ENCODE assay signal across 14 cellular contexts in the genomic region with DNA sequence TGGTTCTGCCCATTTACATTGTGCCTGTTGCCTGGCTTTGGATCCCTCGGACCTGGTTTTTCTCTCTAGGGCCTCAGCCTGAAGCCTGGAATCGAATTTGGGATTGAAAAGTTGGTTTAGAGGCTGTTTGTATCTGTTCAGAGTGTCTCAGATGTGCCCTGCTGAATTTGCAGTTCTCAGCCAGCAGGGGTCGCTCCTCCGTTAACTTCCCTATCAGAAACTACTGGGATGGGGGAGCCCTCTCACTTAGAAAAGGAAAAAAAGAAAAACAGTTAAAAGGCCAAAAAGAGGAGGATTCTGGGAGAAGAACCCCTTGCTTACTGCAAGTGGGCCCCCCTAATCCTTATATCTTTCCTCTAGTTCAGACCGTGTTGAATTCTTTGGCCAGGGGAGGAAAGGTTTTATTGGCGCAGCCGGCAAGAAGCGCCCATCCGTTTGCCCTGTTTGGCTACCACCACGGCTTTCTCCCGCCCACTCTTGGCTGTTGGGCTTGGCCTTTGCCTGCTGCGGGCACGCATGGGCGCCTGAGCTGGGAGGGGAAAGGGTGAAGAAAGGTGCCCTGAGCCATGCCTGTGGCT. TPM values are rescaled to one million over a fixed set of nuclear protein-coding genes. Genes with fewer than 3 reads are reported as not detected.
DNase-seq lines count a peak whose midpoint lies in the region; ATAC-seq and TF ChIP-seq lines count a peak whose summit lies in the region.
"Had no signal": no experiment of that assay in that cellular context is flagged by ENCODE, and none has a peak within 500 bp of the region (broad histone marks: within the 10 kb centered on the region; RNA-seq: fewer than 3 reads in every experiment).

No MANE protein-coding gene starts in this region.

- peaks cover 25% of the 10 kb centered on the region for H3K4me1 Mint-ChIP-seq in mesothelial cell of epicardium
- peaks cover 0 to 6% (median 5%) of the 10 kb centered on the region in 3 donors for H3K4me1 Mint-ChIP-seq in CD8-positive, alpha-beta memory T cell
- peaks cover 0 to 6% of the 10 kb centered on the region in 2 donors for H3K4me1 Mint-ChIP-seq in immature natural killer cell

- POLR2A ChIA-PET in CD8-positive, alpha-beta memory T cell (lab: Charles Lee), result no interaction called here

- no peaks in the 10 kb centered on the region for H3K36me3 ChIP-seq in CD8-positive, alpha-beta memory T cell (ENCODE audit: insufficient read depth, low read length)
- H3K36me3 ChIP-seq: colonic mucosa, HAP-1 had no signal

- H3K4me3 Mint-ChIP-seq in mesothelial cell of epicardium (no peak overlapping the region), immature natural killer cell (no peak overlapping the region)
- H3K4me3 Mint-ChIP-seq in CD8-positive, alpha-beta memory T cell, result no peak overlapping the region

- DNase-seq in HFF-Myc (ENCODE audit: extremely low read depth, low read depth) (no peak), astrocyte of the spinal cord (ENCODE audit: low read depth, low spot score) (no peak), mesothelial cell of epicardium (ENCODE audit: low spot score in 2 of 2, unreplicated experiment in 2 of 2) (no peak), immature natural killer cell (no peak), NCI-H69 (lab: John Stamatoyannopoulos, UW) (no peak)
- DNase-seq in CD8-positive, alpha-beta memory T cell, result no peak
- DNase-seq: colonic mucosa, EL, hippocampal formation, NCI-H774 had no signal

- H3K9me3 Mint-ChIP-seq in mesothelial cell of epicardium, result peaks cover 4% of the 10 kb centered on the region
- peaks cover 1 to 5% (median 4%) of the 10 kb centered on the region in 5 donors for H3K9me3 Mint-ChIP-seq in CD8-positive, alpha-beta memory T cell
- H3K9me3 Mint-ChIP-seq in immature natural killer cell, result peaks cover 0 to 9% (median 0%) of the 10 kb centered on the region in 6 donors

- ATAC-seq in GM19455 (IDR thresholded peaks at IDR 0.05; ENCODE audit: unreplicated experiment), result no peak

- no peak overlapping the region for H3K27ac Mint-ChIP-seq in mesothelial cell of epicardium
- H3K27ac Mint-ChIP-seq in CD8-positive, alpha-beta memory T cell, result no peak overlapping the region
- peak overlapping the region in 1 of 6 donors; percentile 53 for H3K27ac Mint-ChIP-seq in immature natural killer cell
- H3K27ac Mint-ChIP-seq: activated T-helper 2 cell treated with anti-CD3 and anti-CD28 coated beads, Interferon-gamma antibody, Interleukin-2, Interleukin-4, amounts not matched to agents 10 μg/mL and 5 μg/mL and 100 μg/mL, durations not matched to agents 14 hours and 24 hours and 36 hours had no signal

- H3K27me3 Mint-ChIP-seq in mesothelial cell of epicardium (ENCODE audit: low read depth) (no peaks in the 10 kb centered on the region), immature natural killer cell (ENCODE audit: low read depth in 3 of 3) (peaks cover 9 to 34% (median 16%) of the 10 kb centered on the region in 3 donors)
- peaks cover 29 to 62% of the 10 kb centered on the region in 2 donors for H3K27me3 Mint-ChIP-seq in CD8-positive, alpha-beta memory T cell

- no peak overlapping the region for H3K4me3 ChIP-seq in HFF-Myc (replicated peaks; ENCODE audit: low read depth, low read length)
- H3K4me3 ChIP-seq in astrocyte of the spinal cord (ENCODE audit: low read depth, low read length), result no peak overlapping the region
- H3K4me3 ChIP-seq in CD8-positive, alpha-beta memory T cell (ENCODE audit: low read length), result no peak overlapping the region
- H3K4me3 ChIP-seq: colonic mucosa, HAP-1 had no signal

- no peaks in the 10 kb centered on the region for H3K9me3 ChIP-seq in CD8-positive, alpha-beta memory T cell (ENCODE audit: low read length)
- H3K9me3 ChIP-seq: colonic mucosa had no signal

- H3K36me3 Mint-ChIP-seq in mesothelial cell of epicardium, result peaks cover 6% of the 10 kb centered on the region
- H3K36me3 Mint-ChIP-seq in CD8-positive, alpha-beta memory T cell, result peaks cover 0 to 5% (median 0%) of the 10 kb centered on the region in 3 donors
- H3K36me3 Mint-ChIP-seq in immature natural killer cell, result no peaks in the 10 kb centered on the region

- CTCF ChIA-PET in CD8-positive, alpha-beta memory T cell (lab: Charles Lee), result no interaction called here

- TF ChIP-seq CTCF in C4-2B (conservative IDR thresholded peaks at IDR 0.05), result peak; percentile 54
- TF ChIP-seq CTCF in HFF-Myc (IDR thresholded peaks at IDR 0.05; ENCODE audit: low read depth, low read length, missing control alignments), result peak; percentile 86
- TF ChIP-seq CTCF in astrocyte of the spinal cord (IDR thresholded peaks at IDR 0.05; ENCODE audit: low read depth, low read length), result peak; percentile 46
- peak; percentile 38 for TF ChIP-seq CTCF in mesothelial cell of epicardium (IDR thresholded peaks at IDR 0.05; ENCODE audit: unreplicated experiment)

- H3K27me3 ChIP-seq in CD8-positive, alpha-beta memory T cell (ENCODE audit: insufficient read depth, low read length, poor library complexity, severe bottlenecking), result no peaks in the 10 kb centered on the region
- H3K27me3 ChIP-seq: colonic mucosa had no signal

- H3K4me1 ChIP-seq in CD8-positive, alpha-beta memory T cell (ENCODE audit: insufficient read depth, low read length), result no peaks in the 10 kb centered on the region
- H3K4me1 ChIP-seq: colonic mucosa had no signal

- in situ Hi-C loops in astrocyte of the spinal cord (cut with HindIII; ENCODE audit: low sequenced_read_pairs), result no loop called here

- H3K27ac ChIP-seq in C4-2B, result no peak overlapping the region
- no peak overlapping the region for H3K27ac ChIP-seq in CD8-positive, alpha-beta memory T cell (ENCODE audit: low read depth, low read length)
- H3K27ac ChIP-seq: colonic mucosa had no signal

RNA-seq across cellular contexts. Expression of gene FZD2, which starts 8.7 kb away (rescaled TPM):
- total RNA-seq in mesothelial cell of epicardium, result 82.1 to 88.3 TPM (median 84.4 TPM) in 3 replicates
- total RNA-seq in CD8-positive, alpha-beta memory T cell, result under 1 TPM in 1 of 2 experiments, not detected in 1; 0.11 TPM
- not detected for polyA plus RNA-seq in CD8-positive, alpha-beta memory T cell
- polyA plus RNA-seq in immature natural killer cell, result 1 to 10 TPM in 1 of 3 donors, under 1 TPM in 2; 0.56 to 3.3 (median 0.97) TPM

Comparison
In these comparisons a context has a peak if more than half of its experiments do, and no peak if none do; other contexts are left out.
1. RNA of gene FZD2, which starts 8.7 kb away (total RNA-seq): 82.1 to 88.3 TPM in mesothelial cell of epicardium; 0.11 TPM in CD8-positive, alpha-beta memory T cell; every median in the first group is over 10 times any median in the second.
2. Peak in every context shown above with its lines, with median percentiles within 50 percentile points of each other: CTCF ChIP-seq.